ENCODE assay signal across 8 cellular contexts in genomic region chr15:70763950-70764730, GRCh38. TPM values are rescaled to one million over a fixed set of nuclear protein-coding genes. Genes with fewer than 3 reads are reported as not detected.
DNase-seq lines count a peak whose midpoint lies in the region; ATAC-seq and TF ChIP-seq lines count a peak whose summit lies in the region.

No MANE protein-coding gene starts in this region.

- H3K4me1 ChIP-seq in Loucy (ENCODE audit: insufficient read depth, low read length, poor library complexity, severe bottlenecking): peaks cover 25% of the 10 kb centered on the region
- H3K4me1 ChIP-seq in duodenal mucosa (ENCODE audit: control insufficient read depth in 1 of 2, insufficient read depth in 2 of 2, low read length in 2 of 2): peaks cover 6 to 30% of the 10 kb centered on the region in 2 donors

- H3K27me3 ChIP-seq in Loucy (ENCODE audit: insufficient read depth, low read length, poor library complexity, severe bottlenecking): peaks cover 6% of the 10 kb centered on the region
- H3K27me3 ChIP-seq in duodenal mucosa (ENCODE audit: control insufficient read depth in 1 of 2, insufficient read depth in 2 of 2, low read length in 2 of 2): no peaks in the 10 kb centered on the region

- DNase-seq in AG10803 (ENCODE audit: low read depth) (no peak), natural killer cell (no peak), germinal center (ENCODE audit: low spot score) (no peak), globus pallidus (ENCODE audit: low spot score) (no peak)

- H3K4me3 Mint-ChIP-seq in natural killer cell: peak overlapping the region; percentile 92

- peaks cover 13% of the 10 kb centered on the region for H3K79me2 ChIP-seq in Loucy (ENCODE audit: insufficient read depth, low read length)

- intact Hi-C loops in natural killer cell (cut with micrococcal nuclease): loop anchor here (10.0 kb wide), 1 partner anchor 669 kb away; the partner anchor contains the start of gene TLE3

- H3K27ac Mint-ChIP-seq in natural killer cell: peak overlapping the region in 1 of 2 donors; percentile 73

- TF ChIP-seq CTCF in AG10803 (conservative IDR thresholded peaks at IDR 0.05; ENCODE audit: low read length) (no peak), Loucy (conservative IDR thresholded peaks at IDR 0.05; ENCODE audit: low read length) (no peak), natural killer cell (IDR thresholded peaks at IDR 0.05) (no peak)

- H3K9me3 Mint-ChIP-seq in natural killer cell: no peaks in the 10 kb centered on the region

- no peaks in the 10 kb centered on the region for H3K9me2 ChIP-seq in Loucy (replicated peaks; ENCODE audit: low read depth, low read length)

- no peaks in the 10 kb centered on the region; the same call in 1 of the 2 replicates for H3F3A ChIP-seq in Loucy (ENCODE audit: low read depth)

- no peak for ATAC-seq in natural killer cell
- ATAC-seq in HG02798 (IDR thresholded peaks at IDR 0.05; ENCODE audit: poor library complexity, unreplicated experiment): no peak
- ATAC-seq in HG02885 (IDR thresholded peaks at IDR 0.05; ENCODE audit: poor library complexity, unreplicated experiment): no peak

- H3K4me2 ChIP-seq in Loucy (ENCODE audit: low read depth, low read length, poor library complexity, severe bottlenecking): peak overlapping the region; percentile 98

- H3K36me3 Mint-ChIP-seq in natural killer cell: no peaks in the 10 kb centered on the region

- H3K4me3 ChIP-seq in AG10803 (ENCODE audit: low read length) (peak overlapping the region; percentile 86), Loucy (ENCODE audit: low read length, poor library complexity, severe bottlenecking) (peak overlapping the region; percentile 90), duodenal mucosa (ENCODE audit: low read depth in 1 of 2, low read length in 2 of 2) (peak overlapping the region; percentile 80 to 84)

- H3K9me3 ChIP-seq in Loucy (ENCODE audit: insufficient read depth, low read depth, low read length): no peaks in the 10 kb centered on the region
- no peaks in the 10 kb centered on the region for H3K9me3 ChIP-seq in duodenal mucosa (ENCODE audit: control insufficient read depth in 1 of 2, low read length in 2 of 2)

- peaks cover 3% of the 10 kb centered on the region for H4K20me1 ChIP-seq in Loucy (ENCODE audit: insufficient read depth, low read length, poor library complexity, severe bottlenecking)

- H3K4me1 Mint-ChIP-seq in natural killer cell: peaks cover 24 to 29% of the 10 kb centered on the region in 2 donors

- H3K27me3 Mint-ChIP-seq in natural killer cell (ENCODE audit: low read depth in 2 of 2): peaks cover 28 to 37% of the 10 kb centered on the region in 2 donors

- no peaks in the 10 kb centered on the region for H3K36me3 ChIP-seq in Loucy (ENCODE audit: insufficient read depth, low read length)
- no peaks in the 10 kb centered on the region for H3K36me3 ChIP-seq in duodenal mucosa (ENCODE audit: control insufficient read depth in 1 of 2, insufficient read depth in 2 of 2, low read length in 2 of 2)

- peak overlapping the region; percentile 75 for H3K9ac ChIP-seq in Loucy (ENCODE audit: low read depth, low read length, poor library complexity, severe bottlenecking)
- peak overlapping the region; percentile 4 to 69 for H3K9ac ChIP-seq in duodenal mucosa (ENCODE audit: low read depth in 1 of 2, low read length in 2 of 2)

- peak overlapping the region; percentile 96 for H2AFZ ChIP-seq in Loucy (ENCODE audit: low read length)

- H3K27ac ChIP-seq in duodenal mucosa (ENCODE audit: low read depth, low read length): peak overlapping the region; percentile 46

RNA-seq across cellular contexts. Expression of gene UACA, which starts 0.8 kb away (rescaled TPM):
- total RNA-seq in natural killer cell: 1 to 10 TPM; 1.1 to 3.1 (median 2.1) TPM
